8 cellular contexts compared by ENCODE assay signal in the genomic region with DNA sequence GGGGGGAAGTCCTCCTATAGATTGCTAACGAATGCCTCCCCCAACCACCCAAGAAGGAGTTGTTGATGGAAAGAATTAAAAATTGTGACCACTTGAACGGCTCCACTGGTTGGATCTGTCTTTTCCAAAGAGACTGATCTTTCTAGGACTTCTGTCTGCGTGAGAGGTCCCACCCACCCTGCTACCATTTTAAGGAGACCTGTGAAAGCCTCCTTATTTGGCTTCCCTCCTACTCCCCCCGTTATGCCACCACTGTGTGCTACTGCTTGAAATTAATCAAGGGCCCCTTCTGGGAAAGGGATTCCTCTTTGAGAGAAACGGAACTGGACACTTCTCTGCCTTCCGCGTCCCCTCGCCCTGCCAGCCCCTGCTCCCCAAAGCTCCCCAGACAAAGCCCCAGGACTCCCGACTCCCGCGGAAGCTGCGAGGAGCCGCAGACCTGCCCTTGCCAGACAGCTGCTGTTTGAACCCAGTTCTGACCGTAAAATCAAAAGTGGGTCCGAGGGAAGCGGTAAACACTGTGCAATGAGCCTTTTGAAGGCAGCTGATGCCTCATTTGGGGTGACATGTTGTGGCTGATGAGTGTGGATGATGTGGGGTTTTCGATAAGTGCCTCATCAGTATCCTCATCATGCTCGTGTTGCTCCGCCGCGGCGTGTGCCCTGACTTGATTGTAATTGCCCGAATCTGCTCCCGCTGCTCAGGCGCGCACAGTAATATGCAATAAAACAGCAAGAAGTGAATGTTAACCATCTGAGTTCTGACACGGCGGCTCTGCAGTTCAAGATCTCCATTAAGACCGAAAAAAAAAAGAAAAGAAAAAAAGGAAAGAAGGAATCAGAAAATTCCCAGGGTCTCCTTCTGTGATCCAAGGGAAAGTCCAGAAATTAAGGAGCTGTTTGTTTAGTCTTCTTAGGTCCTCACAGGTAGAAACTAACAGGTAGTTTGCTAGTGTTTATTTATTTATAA. TPM values are rescaled to one million over a fixed set of nuclear protein-coding genes. Genes with fewer than 3 reads are reported as not detected.
A peak's percentile ranks its signal among the peaks of the same experiment; 100 is the strongest.
DNase-seq lines count a peak whose midpoint lies in the region; ATAC-seq and TF ChIP-seq lines count a peak whose summit lies in the region.

No MANE protein-coding gene starts in this region.

- no peak for TF ChIP-seq CTCF in omental fat pad (IDR thresholded peaks at IDR 0.05)

- DNase-seq in left kidney (ENCODE audit: low read depth, low spot score) (peak; percentile 61), cerebellar cortex (ENCODE audit: low spot score) (no peak), SW480 (ENCODE audit: low spot score) (no peak), omental fat pad (ENCODE audit: low spot score) (no peak)
- peak; percentile 18 for DNase-seq in stimulated activated naive CD8-positive, alpha-beta T cell treated with anti-CD3 and anti-CD28 coated beads, Interleukin-15, Interleukin-2, amounts not matched to agents 100 U/mL and 50 U/mL, for 24 hours

- peak overlapping the region; percentile 68 for H3K4me3 Mint-ChIP-seq in activated naive CD4-positive, alpha-beta T cell treated with anti-CD3 and anti-CD28 coated beads, Interleukin-2, amount 50 U/mL, for 24 hours

- H3K36me3 Mint-ChIP-seq in activated naive CD4-positive, alpha-beta T cell treated with anti-CD3 and anti-CD28 coated beads, Interleukin-2, amount 50 U/mL, for 24 hours, result no peaks in the 10 kb centered on the region

- H3K4me1 Mint-ChIP-seq in activated naive CD4-positive, alpha-beta T cell treated with anti-CD3 and anti-CD28 coated beads, Interleukin-2, amount 50 U/mL, for 24 hours, result peaks cover 10% of the 10 kb centered on the region

- ATAC-seq in HG03354 (IDR thresholded peaks at IDR 0.05; ENCODE audit: poor library complexity, severe bottlenecking, unreplicated experiment) (peak; percentile 44), HG03460 (IDR thresholded peaks at IDR 0.05; ENCODE audit: unreplicated experiment) (no peak), omental fat pad (ENCODE audit: low FRiP score) (no peak)
- peak; percentile 82 for ATAC-seq in stimulated activated naive CD8-positive, alpha-beta T cell treated with anti-CD3 and anti-CD28 coated beads, Interleukin-15, Interleukin-2, amounts not matched to agents 100 U/mL and 50 U/mL, for 24 hours

- H3K27me3 Mint-ChIP-seq in activated naive CD4-positive, alpha-beta T cell treated with anti-CD3 and anti-CD28 coated beads, Interleukin-2, amount 50 U/mL, for 24 hours, result peaks cover 45% of the 10 kb centered on the region

- no peaks in the 10 kb centered on the region for H3K9me3 Mint-ChIP-seq in activated naive CD4-positive, alpha-beta T cell treated with anti-CD3 and anti-CD28 coated beads, Interleukin-2, amount 50 U/mL, for 24 hours

- H3K27ac Mint-ChIP-seq in activated naive CD4-positive, alpha-beta T cell treated with anti-CD3 and anti-CD28 coated beads, Interleukin-2, amount 50 U/mL, for 24 hours, result no peak overlapping the region

RNA-seq across cellular contexts. Expression of gene MBIP, which starts 48.2 kb away (rescaled TPM):
- total RNA-seq in omental fat pad, result 10 to 100 TPM; 10.8 to 18.3 (median 12.4) TPM

Comparison
In these comparisons a context has a peak if more than half of its experiments do, and no peak if none do; other contexts are left out.
1. ATAC-seq: peak in HG03354 (single experiment) and stimulated activated naive CD8-positive, alpha-beta T cell treated with anti-CD3 and anti-CD28 coated beads, Interleukin-15, Interleukin-2, amounts not matched to agents 100 U/mL and 50 U/mL, for 24 hours (single experiment); none in HG03460 (single experiment) and omental fat pad (single experiment).
2. DNase-seq: peak in left kidney (single experiment) and stimulated activated naive CD8-positive, alpha-beta T cell treated with anti-CD3 and anti-CD28 coated beads, Interleukin-15, Interleukin-2, amounts not matched to agents 100 U/mL and 50 U/mL, for 24 hours (single experiment); none in cerebellar cortex (single experiment), SW480 (single experiment) and omental fat pad (single experiment).